In genomic region chr11:61679893-61680621, GRCh38 we compare ENCODE assay signal across 8 cellular contexts. TPM values are rescaled to one million over a fixed set of nuclear protein-coding genes. Genes with fewer than 3 reads are reported as not detected.
A peak's percentile ranks its signal among the peaks of the same experiment; 100 is the strongest.
DNase-seq lines count a peak whose midpoint lies in the region; ATAC-seq and TF ChIP-seq lines count a peak whose summit lies in the region.

Gene DAGLA, plus strand, starts transcription at chr11:61680391. Its CDS starts 39,765 bp downstream, at chr11:61720156.

- peak within 1 kb of the TSS in 3 of 4 donors; percentile 50 to 64 (median 52) for H3K27ac ChIP-seq in sigmoid colon

- intact Hi-C loops in sigmoid colon (cut with DNase I) = loop anchor here (1.0 to 5.0 kb wide), 3 partner anchors 21 to 53 kb away; no protein-coding TSS in a partner anchor

- H3K27me3 Mint-ChIP-seq in T-helper 17 cell = peaks cover 43% of the 10 kb centered on the region

- TF ChIP-seq EP300 in sigmoid colon (IDR thresholded peaks at IDR 0.05) = no peak

- H3K27me3 ChIP-seq in sigmoid colon = peaks cover 0 to 23% (median 0%) of the 10 kb centered on the region in 3 donors

- H3K9me3 ChIP-seq in T-helper 17 cell (ENCODE audit: control insufficient read depth, low read length, poor library complexity, severe bottlenecking) = no peaks in the 10 kb centered on the region
- H3K9me3 ChIP-seq in sigmoid colon = no peaks in the 10 kb centered on the region

- no peaks in the 10 kb centered on the region for H3K36me3 ChIP-seq in sigmoid colon

- peaks cover 0 to 46% (median 26%) of the 10 kb centered on the region in 4 donors for H3K4me1 ChIP-seq in sigmoid colon

- ATAC-seq in T-helper 17 cell = peak; percentile 77

- no peaks in the 10 kb centered on the region for H3K36me3 Mint-ChIP-seq in T-helper 17 cell (ENCODE audit: low read depth)

- H3K4me1 Mint-ChIP-seq in T-helper 17 cell = peaks cover 5% of the 10 kb centered on the region

- H3K4me3 Mint-ChIP-seq in T-helper 17 cell = peak within 1 kb of the TSS; percentile 12

- DNase-seq in NCI-H2029 (lab: John Stamatoyannopoulos, UW) (peak; percentile 72), NCI-H2029 treated with DMSO at 0.1 percent for 48 hours (lab: John Stamatoyannopoulos, UW) (no peak), LoVo (ENCODE audit: low spot score) (peak; percentile 75), T-helper 17 cell (peak; percentile 73 to 82 (median 75)), astrocyte of the cerebellum (ENCODE audit: low read depth) (no peak), hypothalamus (lab: John Stamatoyannopoulos, UW) (peak in 48 of 51 donors; percentile 27 to 85 (median 66)), sigmoid colon (peak; percentile 85), A172 (ENCODE audit: low spot score) (no peak)

- TF ChIP-seq POLR2A in sigmoid colon (IDR thresholded peaks at IDR 0.05) = no peak

- 3% methylated on average over 84 of the region's 84 CpGs for WGBS in sigmoid colon, 2 donors

- peak within 1 kb of the TSS; percentile 42 for H3K4me3 ChIP-seq in astrocyte of the cerebellum (ENCODE audit: low read depth, low read length)
- peak within 1 kb of the TSS; percentile 18 to 54 (median 52) for H3K4me3 ChIP-seq in sigmoid colon

- in situ Hi-C loops in astrocyte of the cerebellum (cut with HindIII; ENCODE audit: low sequenced_read_pairs) = loop anchor here (5.0 kb wide), 1 partner anchor 33 kb away; no protein-coding TSS in a partner anchor

- TF ChIP-seq CTCF in astrocyte of the cerebellum (IDR thresholded peaks at IDR 0.05; ENCODE audit: low read depth, low read length, missing control alignments) = peak; percentile 81
- peak; percentile 54 to 92 (median 82) for TF ChIP-seq CTCF in sigmoid colon (IDR thresholded peaks at IDR 0.05)

- no peak within 1 kb of the TSS for H3K27ac Mint-ChIP-seq in T-helper 17 cell

RNA-seq across cellular contexts. Expression of gene DAGLA, which starts in this region (rescaled TPM):
- total RNA-seq in T-helper 17 cell = 1 to 10 TPM; 1.3 to 2.1 TPM
- 1 to 10 TPM; 1.8 to 4.2 (median 2.0) TPM for total RNA-seq in sigmoid colon
- 1 to 10 TPM; 1.8 to 6.2 (median 2.4) TPM for polyA plus RNA-seq in sigmoid colon
- 0.09 and 1.2 TPM in 2 replicates for total RNA-seq in A172 (2014; rRNA removed; shearing (Covaris generic))

Comparison
In these comparisons a context has a peak if more than half of its experiments do, and no peak if none do; other contexts are left out.
1. DNase-seq: peak in NCI-H2029 (single experiment), LoVo (single experiment), T-helper 17 cell (3 of 3), hypothalamus (48 of 51) and sigmoid colon (single experiment); none in NCI-H2029 treated with DMSO at 0.1 percent for 48 hours (single experiment), astrocyte of the cerebellum (single experiment) and A172 (single experiment).